In genomic region chr4:116358633-116359222, GRCh38 we compare ENCODE assay signal across 8 cellular contexts.
DNase-seq lines count a peak whose midpoint lies in the region; ATAC-seq lines count a peak whose summit lies in the region.

No MANE protein-coding gene starts in this region.

- H3K4me3 Mint-ChIP-seq in immature natural killer cell, result no peak overlapping the region

- no peaks in the 10 kb centered on the region for H3K27me3 Mint-ChIP-seq in immature natural killer cell (ENCODE audit: low read depth in 3 of 3)

- peaks cover 0 to 7% (median under 1%) of the 10 kb centered on the region in 6 donors for H3K9me3 Mint-ChIP-seq in immature natural killer cell

- H3K4me1 Mint-ChIP-seq in immature natural killer cell, result no peaks in the 10 kb centered on the region

- H3K27ac Mint-ChIP-seq in immature natural killer cell, result no peak overlapping the region

- ATAC-seq in GM21360 (IDR thresholded peaks at IDR 0.05; ENCODE audit: unreplicated experiment) (peak; percentile 96), HG03442 (IDR thresholded peaks at IDR 0.05; ENCODE audit: unreplicated experiment) (peak; percentile 99)
- peak; percentile 62 for ATAC-seq in stimulated activated naive CD8-positive, alpha-beta T cell treated with anti-CD3 and anti-CD28 coated beads, Interleukin-15, Interleukin-2, amounts not matched to agents 100 U/mL and 50 U/mL, for 24 hours

- DNase-seq in NK-92 treated with Interleukin-12 subunit alpha and Interleukin-12 subunit beta, amount 100 ng/mL, for 24 hours (lab: John Stamatoyannopoulos, UW), result peak; percentile 30
- DNase-seq in NK-92 (lab: John Stamatoyannopoulos, UW; ENCODE audit: unreplicated experiment) (no peak), NCI-H748 treated with DMSO at 0.1 percent for 48 hours (lab: John Stamatoyannopoulos, UW) (peak; percentile 68), amniotic stem cell (lab: John Stamatoyannopoulos, UW) (peak; percentile 13), immature natural killer cell (peak in 2 of 3 donors; percentile 5 to 11)
- DNase-seq in stimulated activated naive CD8-positive, alpha-beta T cell treated with anti-CD3 and anti-CD28 coated beads, Interleukin-15, Interleukin-2, amounts not matched to agents 100 U/mL and 50 U/mL, for 24 hours, result peak; percentile 41

- H3K36me3 Mint-ChIP-seq in immature natural killer cell, result no peaks in the 10 kb centered on the region
